In genomic region chr14:96461950-96462798, GRCh38 we compare ENCODE assay signal across 1 cellular context.
TF ChIP-seq lines count a peak whose summit lies in the region.

No MANE protein-coding gene starts in this region.

TF ChIP-seq in HepG2, 621 proteins besides CTCF, POLR2A, EP300 and RAD21 (continued from another document and continues in another):
- TF ChIP-seq ZHX2 (IDR thresholded peaks at IDR 0.05; ENCODE audit: low read depth) (no peak), ZHX2 (CRISPR knock-in tag; IDR thresholded peaks at IDR 0.05; ENCODE audit: borderline replicate concordance) (no peak), ZNF569 (CRISPR knock-in tag; IDR thresholded peaks at IDR 0.05; ENCODE audit: borderline replicate concordance) (no peak), KLF15 (CRISPR knock-in tag; IDR thresholded peaks at IDR 0.05; ENCODE audit: borderline replicate concordance) (no peak), ATRX (CRISPR knock-in tag; IDR thresholded peaks at IDR 0.05; ENCODE audit: borderline replicate concordance) (no peak), ZUFSP (CRISPR knock-in tag; IDR thresholded peaks at IDR 0.05; ENCODE audit: borderline replicate concordance) (no peak), ZNF740 (CRISPR knock-in tag; IDR thresholded peaks at IDR 0.05) (no peak), ATF6 (CRISPR knock-in tag; conservative IDR thresholded peaks at IDR 0.05) (no peak), ZNF260 (CRISPR knock-in tag; IDR thresholded peaks at IDR 0.05; ENCODE audit: borderline replicate concordance, low read depth) (no peak), ZNF296 (CRISPR knock-in tag; conservative IDR thresholded peaks at IDR 0.05) (no peak), EHMT2 (IDR thresholded peaks at IDR 0.05; ENCODE audit: borderline replicate concordance, low read depth, low read length) (peak; percentile 91; the same call in 1 of the 2 replicates), LRRFIP1 (CRISPR knock-in tag; conservative IDR thresholded peaks at IDR 0.05) (no peak), IRF9 (CRISPR knock-in tag; IDR thresholded peaks at IDR 0.05; ENCODE audit: borderline replicate concordance) (no peak), MAF1 (CRISPR knock-in tag; IDR thresholded peaks at IDR 0.05; ENCODE audit: borderline replicate concordance) (no peak), MTA1 (CRISPR knock-in tag; IDR thresholded peaks at IDR 0.05; ENCODE audit: borderline replicate concordance) (peak; percentile 78; the same call in 1 of the 2 replicates), THRA (CRISPR knock-in tag; IDR thresholded peaks at IDR 0.05; ENCODE audit: borderline replicate concordance) (peak; percentile 73; the same call in 1 of the 2 replicates), ZNF598 (CRISPR knock-in tag; IDR thresholded peaks at IDR 0.05; ENCODE audit: borderline replicate concordance) (no peak), ZSCAN22 (CRISPR knock-in tag; IDR thresholded peaks at IDR 0.05) (no peak), ZNF577 (CRISPR knock-in tag; IDR thresholded peaks at IDR 0.05; ENCODE audit: borderline replicate concordance, low read depth) (no peak), RBFOX2 (IDR thresholded peaks at IDR 0.05; ENCODE audit: low read depth, low read length) (no peak), ZNF562 (CRISPR knock-in tag; IDR thresholded peaks at IDR 0.05; ENCODE audit: borderline replicate concordance) (no peak), HOXA5 (CRISPR knock-in tag; IDR thresholded peaks at IDR 0.05) (peak; percentile 66; the same call in 1 of the 2 replicates), STAT5B (CRISPR knock-in tag; IDR thresholded peaks at IDR 0.05) (peak; percentile 69; the same call in 1 of the 2 replicates), SKIL (CRISPR knock-in tag; IDR thresholded peaks at IDR 0.05; ENCODE audit: borderline replicate concordance) (no peak), NFYB (CRISPR knock-in tag; IDR thresholded peaks at IDR 0.05) (no peak)
- TF ChIP-seq, protein P1, sequence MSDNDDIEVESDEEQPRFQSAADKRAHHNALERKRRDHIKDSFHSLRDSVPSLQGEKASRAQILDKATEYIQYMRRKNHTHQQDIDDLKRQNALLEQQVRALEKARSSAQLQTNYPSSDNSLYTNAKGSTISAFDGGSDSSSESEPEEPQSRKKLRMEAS (IDR thresholded peaks at IDR 0.05) = peak; percentile 61
- TF ChIP-seq, protein P2, sequence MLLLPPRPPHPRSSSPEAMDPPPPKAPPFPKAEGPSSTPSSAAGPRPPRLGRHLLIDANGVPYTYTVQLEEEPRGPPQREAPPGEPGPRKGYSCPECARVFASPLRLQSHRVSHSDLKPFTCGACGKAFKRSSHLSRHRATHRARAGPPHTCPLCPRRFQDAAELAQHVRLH (CRISPR knock-in tag; IDR thresholded peaks at IDR 0.05; ENCODE audit: borderline replicate concordance, low read depth) = 0 out of 2 replicates have a peak, but pooled peaks have one; percentile 51
- TF ChIP-seq, protein P3, sequence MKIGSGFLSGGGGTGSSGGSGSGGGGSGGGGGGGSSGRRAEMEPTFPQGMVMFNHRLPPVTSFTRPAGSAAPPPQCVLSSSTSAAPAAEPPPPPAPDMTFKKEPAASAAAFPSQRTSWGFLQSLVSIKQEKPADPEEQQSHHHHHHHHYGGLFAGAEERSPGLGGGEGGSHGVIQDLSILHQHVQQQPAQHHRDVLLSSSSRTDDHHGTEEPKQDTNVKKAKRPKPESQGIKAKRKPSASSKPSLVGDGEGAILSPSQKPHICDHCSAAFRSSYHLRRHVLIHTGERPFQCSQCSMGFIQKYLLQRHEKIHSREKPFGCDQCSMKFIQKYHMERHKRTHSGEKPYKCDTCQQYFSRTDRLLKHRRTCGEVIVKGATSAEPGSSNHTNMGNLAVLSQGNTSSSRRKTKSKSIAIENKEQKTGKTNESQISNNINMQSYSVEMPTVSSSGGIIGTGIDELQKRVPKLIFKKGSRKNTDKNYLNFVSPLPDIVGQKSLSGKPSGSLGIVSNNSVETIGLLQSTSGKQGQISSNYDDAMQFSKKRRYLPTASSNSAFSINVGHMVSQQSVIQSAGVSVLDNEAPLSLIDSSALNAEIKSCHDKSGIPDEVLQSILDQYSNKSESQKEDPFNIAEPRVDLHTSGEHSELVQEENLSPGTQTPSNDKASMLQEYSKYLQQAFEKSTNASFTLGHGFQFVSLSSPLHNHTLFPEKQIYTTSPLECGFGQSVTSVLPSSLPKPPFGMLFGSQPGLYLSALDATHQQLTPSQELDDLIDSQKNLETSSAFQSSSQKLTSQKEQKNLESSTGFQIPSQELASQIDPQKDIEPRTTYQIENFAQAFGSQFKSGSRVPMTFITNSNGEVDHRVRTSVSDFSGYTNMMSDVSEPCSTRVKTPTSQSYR (CRISPR knock-in tag; IDR thresholded peaks at IDR 0.05; ENCODE audit: borderline replicate concordance) = peak; percentile 54; the same call in 1 of the 2 replicates
- TF ChIP-seq, protein P4, sequence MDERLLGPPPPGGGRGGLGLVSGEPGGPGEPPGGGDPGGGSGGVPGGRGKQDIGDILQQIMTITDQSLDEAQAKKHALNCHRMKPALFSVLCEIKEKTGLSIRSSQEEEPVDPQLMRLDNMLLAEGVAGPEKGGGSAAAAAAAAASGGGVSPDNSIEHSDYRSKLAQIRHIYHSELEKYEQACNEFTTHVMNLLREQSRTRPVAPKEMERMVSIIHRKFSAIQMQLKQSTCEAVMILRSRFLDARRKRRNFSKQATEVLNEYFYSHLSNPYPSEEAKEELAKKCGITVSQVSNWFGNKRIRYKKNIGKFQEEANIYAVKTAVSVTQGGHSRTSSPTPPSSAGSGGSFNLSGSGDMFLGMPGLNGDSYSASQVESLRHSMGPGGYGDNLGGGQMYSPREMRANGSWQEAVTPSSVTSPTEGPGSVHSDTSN (CRISPR knock-in tag; IDR thresholded peaks at IDR 0.05) = no peak
- TF ChIP-seq, protein P5, sequence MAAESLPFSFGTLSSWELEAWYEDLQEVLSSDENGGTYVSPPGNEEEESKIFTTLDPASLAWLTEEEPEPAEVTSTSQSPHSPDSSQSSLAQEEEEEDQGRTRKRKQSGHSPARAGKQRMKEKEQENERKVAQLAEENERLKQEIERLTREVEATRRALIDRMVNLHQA (CRISPR knock-in tag; IDR thresholded peaks at IDR 0.05) = no peak
